In the genomic region with DNA sequence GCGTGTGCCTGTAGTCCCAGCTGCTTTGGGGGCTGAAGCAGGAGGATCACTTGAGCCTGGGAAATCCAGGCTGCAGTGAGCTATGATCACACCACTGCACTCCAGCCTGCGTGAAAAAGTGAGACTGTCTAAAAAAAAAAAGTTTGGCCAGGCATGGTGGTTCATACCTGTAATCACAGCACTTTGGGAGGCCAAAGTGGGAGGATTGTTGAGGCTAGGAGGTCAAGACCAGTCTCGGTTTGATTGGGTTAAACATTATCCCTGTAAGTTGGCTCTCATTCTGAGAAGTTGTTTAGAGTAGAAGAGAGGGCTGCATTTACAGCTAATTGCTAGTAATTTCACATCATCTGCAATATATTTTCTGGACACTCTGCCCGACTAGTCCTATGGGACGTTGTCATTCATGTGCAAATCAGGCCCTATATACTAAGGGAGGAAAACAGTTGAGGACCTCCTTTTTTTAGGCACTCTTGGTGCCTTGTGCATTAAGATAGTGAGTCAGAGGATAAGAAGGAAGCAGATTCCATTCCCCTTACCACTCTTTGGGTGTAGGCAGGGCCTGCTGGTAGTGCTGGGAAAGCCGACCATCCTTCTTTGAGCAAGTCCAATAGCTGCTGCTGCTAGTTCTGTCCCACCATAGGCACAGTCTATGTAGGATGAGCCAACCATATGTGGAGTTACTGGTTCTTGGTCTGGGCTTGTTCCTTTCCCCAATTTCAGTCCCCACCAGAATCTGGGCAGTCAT, we compare ENCODE assay signal across 1 cellular context.
TF ChIP-seq lines count a peak whose summit lies in the region.

No MANE protein-coding gene starts in this region.

TF ChIP-seq in endothelial cell of umbilical vein, 7 proteins besides CTCF, POLR2A, EP300 and RAD21:
- TF ChIP-seq POLR2AphosphoS5 (IDR thresholded peaks at IDR 0.05; ENCODE audit: insufficient read depth, low read depth, low read length) (no peak), JUN (IDR thresholded peaks at IDR 0.05; ENCODE audit: borderline replicate concordance, insufficient read depth, insufficient read length, low read depth) (no peak), EZH2 (IDR thresholded peaks at IDR 0.05; ENCODE audit: borderline replicate concordance, low read depth, low read length, severe bottlenecking) (no peak), MYC (IDR thresholded peaks at IDR 0.05; ENCODE audit: low read depth, low read length) (no peak), FOS (IDR thresholded peaks at IDR 0.05; ENCODE audit: borderline replicate concordance, insufficient read depth, low read length) (no peak), GATA2 (IDR thresholded peaks at IDR 0.05; ENCODE audit: insufficient read depth, insufficient read length, low read depth, low read length) (no peak)
- TF ChIP-seq, protein P1, sequence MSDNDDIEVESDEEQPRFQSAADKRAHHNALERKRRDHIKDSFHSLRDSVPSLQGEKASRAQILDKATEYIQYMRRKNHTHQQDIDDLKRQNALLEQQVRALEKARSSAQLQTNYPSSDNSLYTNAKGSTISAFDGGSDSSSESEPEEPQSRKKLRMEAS (IDR thresholded peaks at IDR 0.05; ENCODE audit: insufficient read depth, insufficient read length) = no peak
TF ChIP-seq in endothelial cell of umbilical vein: peak in this region for 0.
